19 cellular contexts compared by ENCODE assay signal in genomic region chr4:44319129-44319528, GRCh38.
"Had no signal": no experiment of that assay in that cellular context is flagged by ENCODE, and none has a peak within 500 bp of the region (broad histone marks: within the 10 kb centered on the region; RNA-seq: fewer than 3 reads in every experiment).

No MANE protein-coding gene starts in this region.

- H3K27me3 Mint-ChIP-seq: effector memory CD8-positive, alpha-beta T cell; naive thymus-derived CD8-positive, alpha-beta T cell; stimulated activated naive CD8-positive, alpha-beta T cell treated with anti-CD3 and anti-CD28 coated beads, Interleukin-15, Interleukin-2, amounts not matched to agents 100 ng/mL and 50 ng/mL, for 24 hours had no signal

- H3K27me3 ChIP-seq: esophagus muscularis mucosa, gastrocnemius medialis, heart right ventricle, ovary, transverse colon had no signal

- H3K36me3 Mint-ChIP-seq: stimulated activated effector memory CD8-positive, alpha-beta T cell treated with anti-CD3 and anti-CD28 coated beads, Interleukin-12 subunit alpha, Interleukin-12 subunit beta, amount 100 ng/mL, for 72 hours had no signal

- H3K9me3 ChIP-seq: esophagus muscularis mucosa, gastrocnemius medialis, ovary, transverse colon had no signal

- H3K4me3 ChIP-seq: esophagus muscularis mucosa, gastrocnemius medialis, heart right ventricle, ovary, transverse colon had no signal

- H3K9me3 Mint-ChIP-seq: stimulated activated naive CD8-positive, alpha-beta T cell treated with anti-CD3 and anti-CD28 coated beads, Interleukin-15, Interleukin-2, amounts not matched to agents 100 ng/mL and 50 ng/mL, for 24 hours had no signal

- H3K4me1 ChIP-seq: esophagus muscularis mucosa, gastrocnemius medialis, heart right ventricle, transverse colon had no signal

- H3K27ac ChIP-seq: epithelial cell of prostate, esophagus muscularis mucosa, gastrocnemius medialis, heart right ventricle, ovary, transverse colon had no signal

- DNase-seq: effector memory CD8-positive, alpha-beta T cell; gastrocnemius medialis; heart right ventricle; hypothalamus; islet precursor cell; mammary epithelial cell; naive thymus-derived CD8-positive, alpha-beta T cell; nucleus accumbens; ovary; right cardiac atrium; small intestine; stimulated activated CD4-positive, alpha-beta T cell treated with anti-CD3 and anti-CD28 coated beads, Interleukin-4, amount 100 ng/mL, for 1 hour; stimulated activated CD8-positive, alpha-beta memory T cell treated with anti-CD3 and anti-CD28 coated beads, Interleukin-4, amount 100 ng/mL, for 48 hours; transverse colon had no signal

- H3K4me1 Mint-ChIP-seq: naive thymus-derived CD8-positive, alpha-beta T cell; stimulated activated effector memory CD8-positive, alpha-beta T cell treated with anti-CD3 and anti-CD28 coated beads, Interleukin-12 subunit alpha, Interleukin-12 subunit beta, amount 100 ng/mL, for 72 hours had no signal

- ATAC-seq: effector memory CD8-positive, alpha-beta T cell; gastrocnemius medialis; heart right ventricle; left lobe of liver; naive thymus-derived CD8-positive, alpha-beta T cell; right cardiac atrium; stimulated activated effector memory CD8-positive, alpha-beta T cell treated with anti-CD3 and anti-CD28 coated beads, Interleukin-12 subunit alpha, Interleukin-12 subunit beta, amount 100 ng/mL, for 72 hours had no signal

- H3K36me3 ChIP-seq: esophagus muscularis mucosa, gastrocnemius medialis, heart right ventricle, ovary, transverse colon had no signal

- H3K4me3 Mint-ChIP-seq: effector memory CD8-positive, alpha-beta T cell; naive thymus-derived CD8-positive, alpha-beta T cell; stimulated activated effector memory CD8-positive, alpha-beta T cell treated with anti-CD3 and anti-CD28 coated beads, Interleukin-12 subunit alpha, Interleukin-12 subunit beta, amount 100 ng/mL, for 72 hours; stimulated activated naive CD8-positive, alpha-beta T cell treated with anti-CD3 and anti-CD28 coated beads, Interleukin-15, Interleukin-2, amounts not matched to agents 100 ng/mL and 50 ng/mL, for 24 hours had no signal

- H3K27ac Mint-ChIP-seq: effector memory CD8-positive, alpha-beta T cell; naive thymus-derived CD8-positive, alpha-beta T cell; stimulated activated effector memory CD8-positive, alpha-beta T cell treated with anti-CD3 and anti-CD28 coated beads, Interleukin-12 subunit alpha, Interleukin-12 subunit beta, amount 100 ng/mL, for 72 hours; stimulated activated naive CD8-positive, alpha-beta T cell treated with anti-CD3 and anti-CD28 coated beads, Interleukin-15, Interleukin-2, amounts not matched to agents 100 ng/mL and 50 ng/mL, for 24 hours had no signal
